ENCODE assay signal across 8 cellular contexts in the genomic region with DNA sequence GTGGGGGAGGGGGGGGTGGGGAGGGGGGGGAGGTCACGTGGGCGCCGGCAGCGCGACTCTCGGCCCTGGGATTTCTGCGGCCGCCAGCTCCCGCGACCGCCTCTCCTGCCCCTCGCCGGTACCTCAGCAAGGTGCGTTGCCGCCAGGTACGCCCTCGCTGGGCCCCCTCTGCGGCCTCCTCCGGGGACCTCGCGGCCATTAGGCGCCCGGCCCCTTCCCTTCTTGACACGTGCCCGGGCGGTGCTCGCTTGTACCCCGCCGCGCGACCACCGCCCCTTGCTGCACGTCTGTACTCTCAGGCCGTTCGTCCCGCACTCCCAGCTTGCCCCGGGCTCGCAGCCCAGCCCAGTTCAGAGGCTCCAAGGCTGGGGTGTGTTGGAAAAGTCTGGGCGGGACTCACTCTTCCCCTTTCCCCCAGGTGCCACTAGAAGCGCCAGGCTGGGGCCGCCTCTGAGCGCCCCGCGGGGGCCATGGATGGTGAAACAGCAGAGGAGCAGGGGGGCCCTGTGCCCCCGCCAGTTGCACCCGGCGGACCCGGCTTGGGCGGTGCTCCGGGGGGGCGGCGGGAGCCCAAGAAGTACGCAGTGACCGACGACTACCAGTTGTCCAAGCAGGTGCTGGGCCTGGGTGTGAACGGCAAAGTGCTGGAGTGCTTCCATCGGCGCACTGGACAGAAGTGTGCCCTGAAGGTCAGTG. TPM values are rescaled to one million over a fixed set of nuclear protein-coding genes. Genes with fewer than 3 reads are reported as not detected.
DNase-seq lines count a peak whose midpoint lies in the region; ATAC-seq, FAIRE-seq and TF ChIP-seq lines count a peak whose summit lies in the region.

A gene (plus strand): TSS at position 56 of the 696 bp plus-strand sequence. CDS start 415 bp downstream, at position 471.

- no peaks in the 10 kb centered on the region for H3K27me3 ChIP-seq in BJ (ENCODE audit: control insufficient read depth, insufficient read depth, low read length)

- peak within 1 kb of the TSS; percentile 88 for H3K4me3 ChIP-seq in BJ (ENCODE audit: low read depth, low read length)

- peak; percentile 19 for ATAC-seq in GM18909 (IDR thresholded peaks at IDR 0.05; ENCODE audit: poor library complexity, unreplicated experiment)
- ATAC-seq in HG03342 (IDR thresholded peaks at IDR 0.05; ENCODE audit: unreplicated experiment), result peak; percentile 9

- DNase-seq in BJ (ENCODE audit: low read depth) (no peak), T follicular helper cell (ENCODE audit: low read depth) (peak; percentile 22), mucosa of gallbladder (ENCODE audit: low spot score) (no peak), urothelium cell line (ENCODE audit: low spot score) (peak; percentile 42), foreskin melanocyte (no peak)
- DNase-seq in effector CD4-positive, alpha-beta T cell, result peak; percentile 25

- H3K36me3 ChIP-seq in BJ (ENCODE audit: control insufficient read depth, insufficient read depth, low read length), result no peaks in the 10 kb centered on the region

- TF ChIP-seq CTCF in BJ (IDR thresholded peaks at IDR 0.05; ENCODE audit: insufficient read depth, low read depth, low read length), result no peak

- no peak for FAIRE-seq in urothelium cell line (lab: Jason Lieb, UNC)

- CTCF ChIA-PET in BJ (lab: Yijun Ruan, JAX), result interaction anchor here (0.7 to 15.0 kb wide), 24 partner anchors 8 to 1053 kb away, joined by 3 to 479 read pairs (median 10); a partner anchor contains a TSS

- POLR2A ChIA-PET in BJ (lab: Charles Lee), result no interaction called here

RNA-seq across cellular contexts. Expression of the gene that starts here (rescaled TPM):
- 34.9 and 53.5 TPM in 2 replicates for polyA plus RNA-seq in BJ (2011; rRNA removed)
- polyA minus RNA-seq in BJ (2011; rRNA and poly(A)+ RNA removed), result 15.8 and 25.6 TPM in 2 replicates
- total RNA-seq in mucosa of gallbladder, result 27.4 TPM

Comparison
In these comparisons a context has a peak if more than half of its experiments do, and no peak if none do; other contexts are left out.
1. DNase-seq: peak in T follicular helper cell (single experiment), effector CD4-positive, alpha-beta T cell (single experiment) and urothelium cell line (single experiment); none in BJ (single experiment), mucosa of gallbladder (single experiment) and foreskin melanocyte (single experiment).